ENCODE assay signal across 1 cellular context in genomic region chr9:121499177-121499426, GRCh38.
TF ChIP-seq lines count a peak whose summit lies in the region.

No MANE protein-coding gene starts in this region.

TF ChIP-seq in SK-N-SH treated with all-trans-retinoic acid at 6 μM for 48 hours, 23 proteins besides CTCF, POLR2A, EP300 and RAD21 (continued from another document):
- no peak for TF ChIP-seq TSHZ2 (CRISPR knock-in tag; IDR thresholded peaks at IDR 0.05)
- TF ChIP-seq ISL1 (CRISPR knock-in tag; IDR thresholded peaks at IDR 0.05) = no peak
- no peak for TF ChIP-seq TCF4 (CRISPR knock-in tag; IDR thresholded peaks at IDR 0.05; ENCODE audit: borderline replicate concordance)
